Comparison of ENCODE assay signal across 9 cellular contexts in genomic region chr9:21350787-21351186, GRCh38. TPM values are rescaled to one million over a fixed set of nuclear protein-coding genes. Genes with fewer than 3 reads are reported as not detected.
"Had no signal": no experiment of that assay in that cellular context is flagged by ENCODE, and none has a peak within 500 bp of the region (broad histone marks: within the 10 kb centered on the region; RNA-seq: fewer than 3 reads in every experiment).

IFNA6 (minus strand) TSS chr9:21350887; CDS start chr9:21350887, 0 bp downstream.

- ATAC-seq: K562 had no signal

- DNase-seq: GM23248, GOT3, H7, HCEC 1CT, IMR-90, Kasumi-1, KG1 had no signal

- FAIRE-seq: HTR-8/SVneo, K562 had no signal

RNA-seq across cellular contexts. Expression of gene IFNA6, which starts in this region (rescaled TPM):
- polyA plus RNA-seq: GM23248, IMR-90, K562 had no signal
